ENCODE assay signal across 21 cellular contexts in the genomic region with DNA sequence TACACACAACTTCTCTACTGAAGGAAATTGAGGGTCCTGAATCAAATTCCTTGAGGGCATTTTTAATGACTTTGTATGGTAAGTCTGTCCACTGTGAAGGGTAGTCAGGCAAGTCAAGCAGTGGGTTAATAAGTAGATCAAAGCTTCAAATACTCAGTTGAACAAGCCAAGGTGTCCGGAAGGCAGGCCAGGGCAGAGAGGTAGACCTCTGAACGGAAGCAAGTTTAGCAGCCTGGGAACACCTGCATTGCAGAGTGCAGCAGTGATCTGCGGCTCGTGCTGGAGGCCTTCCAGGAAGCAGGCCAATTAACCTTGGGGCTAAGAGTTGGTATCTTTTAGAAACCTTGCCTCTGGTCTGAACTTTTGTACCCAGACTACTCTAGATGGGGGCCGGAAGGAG.
"Had no signal": no experiment of that assay in that cellular context is flagged by ENCODE, and none has a peak within 500 bp of the region (broad histone marks: within the 10 kb centered on the region; RNA-seq: fewer than 3 reads in every experiment).

No MANE protein-coding gene starts in this region.

- H3K9me3 ChIP-seq: prostate gland, right lobe of liver, suprapubic skin, upper lobe of left lung had no signal

- DNase-seq: activated CD4-positive, alpha-beta T cell treated with anti-CD3 and anti-CD28 coated beads, Interleukin-2, amount 10 ng/mL, durations not matched to agents 24 days and 14 days; activated CD8-positive, alpha-beta T cell treated with anti-CD3 and anti-CD28 coated beads for 36 hours; activated naive CD4-positive, alpha-beta T cell treated with anti-CD3 and anti-CD28 coated beads, Interleukin-2, amount 10 ng/mL, durations not matched to agents 7 days and 5 days; activated naive CD8-positive, alpha-beta T cell treated with anti-CD3 and anti-CD28 coated beads, Interleukin-2, amount 50 U/mL, for 24 hours; activated T-cell treated with anti-CD3 and anti-CD28 coated beads, Interleukin-2, amount 50 U/mL, for 1 hour; anterior cingulate cortex; cortex of kidney; heart right ventricle; left cardiac atrium; naive thymus-derived CD4-positive, alpha-beta T cell; right lobe of liver; stimulated activated CD4-positive, alpha-beta T cell treated with anti-CD3 and anti-CD28 coated beads, Interleukin-4, amount 100 ng/mL, for 1 hour; stimulated activated naive CD8-positive, alpha-beta T cell treated with anti-CD3 and anti-CD28 coated beads, Interleukin-15, amount 100 ng/mL, for 72 hours; T1000; upper lobe of left lung had no signal

- FAIRE-seq: endometrium had no signal

- ATAC-seq: activated CD8-positive, alpha-beta T cell treated with anti-CD3 and anti-CD28 coated beads for 36 hours; activated naive CD8-positive, alpha-beta T cell treated with anti-CD3 and anti-CD28 coated beads, Interleukin-2, amount 50 U/mL, for 24 hours; gastroesophageal sphincter; heart right ventricle; left cardiac atrium; naive thymus-derived CD4-positive, alpha-beta T cell; right lobe of liver; stimulated activated naive CD8-positive, alpha-beta T cell treated with anti-CD3 and anti-CD28 coated beads, Interleukin-15, amount 100 ng/mL, for 72 hours had no signal

- H3K27ac ChIP-seq: gastroesophageal sphincter, heart right ventricle, prostate gland, right lobe of liver, suprapubic skin, upper lobe of left lung had no signal

- H3K27me3 ChIP-seq: gastroesophageal sphincter, heart right ventricle, right lobe of liver, suprapubic skin, upper lobe of left lung had no signal

- H3K4me2 ChIP-seq: smooth muscle cell had no signal

- H3K36me3 ChIP-seq: gastroesophageal sphincter, heart right ventricle, prostate gland, right lobe of liver, suprapubic skin, upper lobe of left lung had no signal

- H3K4me1 ChIP-seq: heart right ventricle, prostate gland, right lobe of liver, suprapubic skin, upper lobe of left lung had no signal

- H3K4me3 ChIP-seq: gastroesophageal sphincter, heart right ventricle, lung, prostate gland, right lobe of liver, smooth muscle cell, suprapubic skin, upper lobe of left lung had no signal
